15 cellular contexts compared by ENCODE assay signal in the genomic region with DNA sequence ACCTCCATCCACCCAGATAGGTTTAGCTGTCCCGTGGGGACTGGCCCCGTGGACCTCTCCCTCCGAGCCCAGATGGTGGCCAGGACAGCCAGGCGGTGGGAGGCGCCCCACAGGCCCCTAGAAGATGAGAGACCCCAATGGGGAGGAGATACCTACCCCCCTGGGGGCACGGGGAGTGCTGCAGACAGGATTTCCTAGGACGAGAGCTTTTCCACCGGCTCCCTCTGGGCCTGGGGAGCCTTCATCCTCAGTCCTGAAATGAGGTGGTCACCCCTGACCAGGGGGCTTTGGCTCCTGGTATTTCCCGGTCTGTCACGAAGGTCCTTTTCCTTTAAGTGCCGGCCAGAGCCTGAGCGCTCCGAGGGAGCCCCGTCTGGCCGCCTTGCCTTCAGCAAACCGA. TPM values are rescaled to one million over a fixed set of nuclear protein-coding genes. Genes with fewer than 3 reads are reported as not detected.
DNase-seq lines count a peak whose midpoint lies in the region; ATAC-seq, FAIRE-seq and TF ChIP-seq lines count a peak whose summit lies in the region.
"Had no signal": no experiment of that assay in that cellular context is flagged by ENCODE, and none has a peak within 500 bp of the region (broad histone marks: within the 10 kb centered on the region; RNA-seq: fewer than 3 reads in every experiment).

No MANE protein-coding gene starts in this region.

- H3K79me2 ChIP-seq in HepG2 (ENCODE audit: insufficient read depth, low read length) = no peaks in the 10 kb centered on the region

- H3K4me2 ChIP-seq in HepG2 (ENCODE audit: low read depth, low read length) = no peak overlapping the region

- no peaks in the 10 kb centered on the region for H4K20me1 ChIP-seq in HepG2 (ENCODE audit: insufficient read depth, low read length)

- FAIRE-seq in HepG2 (lab: Jason Lieb, UNC) = no peak

- CTCF ChIA-PET in HepG2 (lab: Yijun Ruan, JAX; ENCODE audit: low intra/inter-chr PET ratio, low total read pairs) = no interaction called here

- no peak for ATAC-seq in right lobe of liver
- ATAC-seq in HepG2 = no peak
- ATAC-seq in HG02623 (IDR thresholded peaks at IDR 0.05; ENCODE audit: unreplicated experiment) = no peak

- BruUV-seq in HepG2 (replicated peaks; lab: Mats Ljungman, UMichigan) = no TSS peak

- no peaks in the 10 kb centered on the region for H3K4me1 Mint-ChIP-seq in endodermal cell
- no peaks in the 10 kb centered on the region for H3K4me1 Mint-ChIP-seq in osteocyte (ENCODE audit: unreplicated experiment)
- peaks cover 37% of the 10 kb centered on the region for H3K4me1 Mint-ChIP-seq in nephron progenitor cell

- H3K27me3 ChIP-seq in right lobe of liver (no peaks in the 10 kb centered on the region), HepG2 (ENCODE audit: control insufficient read depth in 1 of 2, insufficient read depth in 2 of 2, low read length in 2 of 2) (peaks cover 6 to 70% of the 10 kb centered on the region in 2 experiments; a peak in 4 of 5 replicates), endodermal cell (ENCODE audit: control insufficient read depth, insufficient read depth, low read length, poor library complexity, severe bottlenecking) (no peaks in the 10 kb centered on the region)
- H3K27me3 ChIP-seq: Peyer's patch had no signal

- H3K36me3 ChIP-seq in right lobe of liver (no peaks in the 10 kb centered on the region), HepG2 (replicated peaks in 1 of 2; ENCODE audit: control insufficient read depth in 1 of 2, insufficient read depth in 2 of 2, low read length in 2 of 2) (no peaks in the 10 kb centered on the region), endodermal cell (ENCODE audit: control insufficient read depth, insufficient read depth, low read length) (no peaks in the 10 kb centered on the region)
- H3K36me3 ChIP-seq: BE2C, HAP-1, Peyer's patch had no signal

- H3K4me1 ChIP-seq in right lobe of liver (no peaks in the 10 kb centered on the region), HepG2 (ENCODE audit: insufficient read depth, low read length) (no peaks in the 10 kb centered on the region), endodermal cell (ENCODE audit: control insufficient read depth, insufficient read depth, low read length) (no peaks in the 10 kb centered on the region)
- H3K4me1 ChIP-seq: BE2C, HAP-1, Peyer's patch had no signal

- DNase-seq in right lobe of liver = peak in 2 of 3 donors; percentile 30 to 36
- no peak for DNase-seq in HepG2 (ENCODE audit: low spot score)
- DNase-seq in endodermal cell = peak; percentile 26
- DNase-seq in osteocyte (ENCODE audit: extremely low spot score, unreplicated experiment) = peak; percentile 83
- DNase-seq in nephron progenitor cell = no peak
- no peak for DNase-seq in GF-D8 (lab: John Stamatoyannopoulos, UW)
- DNase-seq: BE2C, NCI-H1417, NCI-H1930, NCI-H2171, SHP77 treated with DMSO at 0.1 percent for 48 hours had no signal

- no peak overlapping the region for H3K27ac Mint-ChIP-seq in endodermal cell
- no peak overlapping the region for H3K27ac Mint-ChIP-seq in osteocyte (ENCODE audit: unreplicated experiment)
- no peak overlapping the region for H3K27ac Mint-ChIP-seq in nephron progenitor cell
- H3K27ac Mint-ChIP-seq: IgD-negative memory B cell had no signal

- H3K36me3 Mint-ChIP-seq in endodermal cell (ENCODE audit: low read depth) (no peaks in the 10 kb centered on the region), osteocyte (ENCODE audit: unreplicated experiment) (no peaks in the 10 kb centered on the region), nephron progenitor cell (ENCODE audit: low read depth) (no peaks in the 10 kb centered on the region)
- H3K36me3 Mint-ChIP-seq: IgD-negative memory B cell had no signal

- H3K27me3 Mint-ChIP-seq in endodermal cell (ENCODE audit: insufficient read depth) (no peaks in the 10 kb centered on the region), osteocyte (ENCODE audit: unreplicated experiment) (no peaks in the 10 kb centered on the region), nephron progenitor cell (ENCODE audit: low read depth, poor library complexity) (peaks cover 28% of the 10 kb centered on the region)

- TF ChIP-seq CTCF in right lobe of liver (IDR thresholded peaks at IDR 0.05) (no peak), HepG2 (CRISPR knock-in tag; IDR thresholded peaks at IDR 0.05) (no peak), endodermal cell (conservative IDR thresholded peaks at IDR 0.05) (no peak), osteocyte (IDR thresholded peaks at IDR 0.05) (no peak), nephron progenitor cell (IDR thresholded peaks at IDR 0.05) (no peak)

- WGBS in right lobe of liver (ENCODE audit: insufficient coverage, low coverage, low lambda C conversion rate, missing lambda C conversion rate) = 49% methylated on average over 7 of the region's 16 CpGs
- WGBS in HepG2 (ENCODE audit: low lambda C conversion rate) = 16% methylated on average over 10 of the region's 16 CpGs
- 91 to 96% methylated on average over 13 to 16 of the region's 16 CpGs for WGBS in endodermal cell (ENCODE audit: insufficient coverage in 1 of 2, insufficient read length in 1 of 2), 2 experiments

- no peak overlapping the region for H2AFZ ChIP-seq in HepG2 (ENCODE audit: low read length)

- peaks cover 7% of the 10 kb centered on the region for H3K9me3 Mint-ChIP-seq in endodermal cell
- H3K9me3 Mint-ChIP-seq in osteocyte (ENCODE audit: unreplicated experiment) = no peaks in the 10 kb centered on the region
- peaks cover 9% of the 10 kb centered on the region for H3K9me3 Mint-ChIP-seq in nephron progenitor cell
- H3K9me3 Mint-ChIP-seq: IgD-negative memory B cell had no signal

- TF ChIP-seq POLR2A in right lobe of liver (IDR thresholded peaks at IDR 0.05) = no peak
- TF ChIP-seq POLR2A in HepG2 (IDR thresholded peaks at IDR 0.05; ENCODE audit: insufficient read depth in 1 of 2, low read depth in 2 of 2, low read length in 2 of 2) = no peak

- H3K4me3 ChIP-seq in right lobe of liver (no peak overlapping the region), HepG2 (replicated peaks in 1 of 3; ENCODE audit: insufficient read depth in 1 of 3, low read depth in 2 of 3, low read length in 3 of 3) (no peak overlapping the region), endodermal cell (ENCODE audit: low read length) (no peak overlapping the region)
- H3K4me3 ChIP-seq: HAP-1, Peyer's patch had no signal

- in situ Hi-C loops in HepG2 (cut with HindIII; ENCODE audit: extremely low pct_ligation_motif_present, low pct_unique_long_range_greater_than_20kb) = no loop called here

- H3K9me3 ChIP-seq in right lobe of liver (no peaks in the 10 kb centered on the region), HepG2 (ENCODE audit: low read length) (no peaks in the 10 kb centered on the region), endodermal cell (ENCODE audit: control insufficient read depth, low read length) (no peaks in the 10 kb centered on the region)
- H3K9me3 ChIP-seq: BE2C, HAP-1, Peyer's patch had no signal

- no peak for TF ChIP-seq RAD21 in HepG2 (CRISPR knock-in tag; IDR thresholded peaks at IDR 0.05)

- H3K27ac ChIP-seq in right lobe of liver = no peak overlapping the region
- no peak overlapping the region for H3K27ac ChIP-seq in HepG2 (ENCODE audit: extremely low read length, insufficient read depth, low read length)
- no peak overlapping the region for H3K27ac ChIP-seq in endodermal cell (ENCODE audit: low read depth, low read length)
- H3K27ac ChIP-seq: Peyer's patch had no signal

- no peak overlapping the region for H3K9ac ChIP-seq in HepG2 (ENCODE audit: insufficient read depth, low read depth, low read length)
- no peak overlapping the region for H3K9ac ChIP-seq in endodermal cell (ENCODE audit: extremely low read depth, low read length, poor library complexity, severe bottlenecking)

- intact Hi-C loops in right lobe of liver (cut with DNase I) = no loop called here
- intact Hi-C loops in HepG2 (cut with micrococcal nuclease; ENCODE audit: unreplicated experiment) = no loop called here

- no peak overlapping the region for H3K4me3 Mint-ChIP-seq in endodermal cell
- H3K4me3 Mint-ChIP-seq in osteocyte (ENCODE audit: unreplicated experiment) = no peak overlapping the region
- H3K4me3 Mint-ChIP-seq in nephron progenitor cell = no peak overlapping the region
- H3K4me3 Mint-ChIP-seq: IgD-negative memory B cell had no signal

- TF ChIP-seq EP300 in HepG2 (IDR thresholded peaks at IDR 0.05; ENCODE audit: low read depth in 2 of 2, low read length in 2 of 2) = no peak
- no peak for TF ChIP-seq EP300 in HepG2 (CRISPR knock-in tag; IDR thresholded peaks at IDR 0.05; ENCODE audit: borderline replicate concordance)

- POLR2A ChIA-PET in HepG2 (lab: Yijun Ruan, JAX) = no interaction called here

RNA-seq across cellular contexts. Expression of gene MRPL36, which starts 46.8 kb away (rescaled TPM):
- total RNA-seq in right lobe of liver = 10 to 100 TPM; 30.7 to 40.0 (median 35.5) TPM
- total RNA-seq in HepG2 (2016; rRNA removed; fragmentation: Illumina TruSeq; extraction: Trizol) = 113 and 135 TPM in 2 replicates
- 108 and 113 TPM in 2 replicates for total RNA-seq in HepG2 (2016; cell fraction: cytosol; rRNA removed; fragmentation: Illumina TruSeq; extraction: Trizol; ENCODE audit: low read depth)
- 108 and 154 TPM in 2 replicates for total RNA-seq in HepG2 (2016; cell fraction: insoluble cytoplasmic fraction; rRNA removed; fragmentation: Illumina TruSeq; extraction: Trizol)
- total RNA-seq in HepG2 (2016; cell fraction: membrane; rRNA removed; fragmentation: Illumina TruSeq; extraction: Trizol) = 76.0 and 81.1 TPM in 2 replicates
- total RNA-seq in HepG2 (2016; cell fraction: nucleus; rRNA removed; fragmentation: Illumina TruSeq; extraction: Trizol) = 37.1 and 47.0 TPM in 2 replicates
- polyA plus RNA-seq in HepG2 (2011; rRNA removed) = 70.5 and 71.3 TPM in 2 replicates
- polyA plus RNA-seq in HepG2 (2011; cell fraction: cytosol; rRNA removed) = 65.9 and 74.3 TPM in 2 replicates
- polyA plus RNA-seq in HepG2 (2011; cell fraction: nucleus; rRNA removed) = 25.2 and 29.0 TPM in 2 replicates
- polyA plus RNA-seq in HepG2 (2012) = 59.1 and 65.6 TPM in 2 replicates
- polyA plus RNA-seq in HepG2 (2016; cell fraction: cytosol; fragmentation: Illumina TruSeq; extraction: Trizol; ENCODE audit: low read depth) = 88.2 and 98.8 TPM in 2 replicates
- 150 and 160 TPM in 2 replicates for polyA plus RNA-seq in HepG2 (2016; cell fraction: insoluble cytoplasmic fraction; fragmentation: Illumina TruSeq; extraction: Trizol; ENCODE audit: low read depth)
- 60.1 and 66.8 TPM in 2 replicates for polyA plus RNA-seq in HepG2 (2016; cell fraction: membrane; fragmentation: Illumina TruSeq; extraction: Trizol; ENCODE audit: low read depth)
- polyA plus RNA-seq in HepG2 (2016; cell fraction: nucleus; fragmentation: Illumina TruSeq; extraction: Trizol; ENCODE audit: insufficient read depth, low read depth) = 65.9 and 77.9 TPM in 2 replicates
- polyA minus RNA-seq in HepG2 (2011; rRNA and poly(A)+ RNA removed; ENCODE audit: low replicate concordance) = 30.3 and 163 TPM in 2 replicates
- 21.5 and 22.2 TPM in 2 replicates for polyA minus RNA-seq in HepG2 (2011; cell fraction: cytosol; rRNA and poly(A)+ RNA removed)
- 21.4 and 25.5 TPM in 2 replicates for polyA minus RNA-seq in HepG2 (2011; cell fraction: nucleus; rRNA and poly(A)+ RNA removed)
- 10 to 100 TPM; 44.0 to 49.7 TPM for total RNA-seq in endodermal cell
- polyA plus RNA-seq in endodermal cell (2013, experiment 1 of 2) = 73.8 TPM
- 63.7 TPM for polyA plus RNA-seq in endodermal cell (2013, experiment 2 of 2)
- total RNA-seq in osteocyte = 44.0 and 51.9 TPM in 2 replicates

RNA-seq across cellular contexts. Expression of gene NDUFS6, which starts 48.3 kb away (rescaled TPM):
- total RNA-seq in right lobe of liver (10 to 100 TPM; 16.5 to 57.5 (median 23.7) TPM), HepG2 (2016; rRNA removed; fragmentation: Illumina TruSeq; extraction: Trizol) (50.4 and 63.7 TPM in 2 replicates), endodermal cell (10 to 100 TPM; 47.9 to 65.2 TPM), osteocyte (31.7 and 35.1 TPM in 2 replicates)
- total RNA-seq in HepG2 (2016; cell fraction: cytosol; rRNA removed; fragmentation: Illumina TruSeq; extraction: Trizol; ENCODE audit: low read depth) = 15.2 and 15.4 TPM in 2 replicates
- 53.0 and 63.5 TPM in 2 replicates for total RNA-seq in HepG2 (2016; cell fraction: insoluble cytoplasmic fraction; rRNA removed; fragmentation: Illumina TruSeq; extraction: Trizol)
- 25.8 and 27.4 TPM in 2 replicates for total RNA-seq in HepG2 (2016; cell fraction: membrane; rRNA removed; fragmentation: Illumina TruSeq; extraction: Trizol)
- 17.5 and 20.2 TPM in 2 replicates for total RNA-seq in HepG2 (2016; cell fraction: nucleus; rRNA removed; fragmentation: Illumina TruSeq; extraction: Trizol)
- polyA plus RNA-seq in HepG2 (2011; rRNA removed) = 22.2 and 23.7 TPM in 2 replicates
- polyA plus RNA-seq in HepG2 (2011; cell fraction: cytosol; rRNA removed) = 72.6 and 97.8 TPM in 2 replicates
- polyA plus RNA-seq in HepG2 (2011; cell fraction: nucleus; rRNA removed) = 21.7 and 33.4 TPM in 2 replicates
- 46.4 and 50.3 TPM in 2 replicates for polyA plus RNA-seq in HepG2 (2012)
- polyA plus RNA-seq in HepG2 (2016; cell fraction: cytosol; fragmentation: Illumina TruSeq; extraction: Trizol; ENCODE audit: low read depth) = 27.6 and 35.6 TPM in 2 replicates
- polyA plus RNA-seq in HepG2 (2016; cell fraction: insoluble cytoplasmic fraction; fragmentation: Illumina TruSeq; extraction: Trizol; ENCODE audit: low read depth) = 110 and 131 TPM in 2 replicates
- polyA plus RNA-seq in HepG2 (2016; cell fraction: membrane; fragmentation: Illumina TruSeq; extraction: Trizol; ENCODE audit: low read depth) = 36.7 and 40.8 TPM in 2 replicates
- polyA plus RNA-seq in HepG2 (2016; cell fraction: nucleus; fragmentation: Illumina TruSeq; extraction: Trizol; ENCODE audit: insufficient read depth, low read depth) = 54.4 and 56.6 TPM in 2 replicates
- 9.7 and 41.7 TPM in 2 replicates for polyA minus RNA-seq in HepG2 (2011; rRNA and poly(A)+ RNA removed; ENCODE audit: low replicate concordance)
- 11.4 and 22.6 TPM in 2 replicates for polyA minus RNA-seq in HepG2 (2011; cell fraction: cytosol; rRNA and poly(A)+ RNA removed)
- polyA minus RNA-seq in HepG2 (2011; cell fraction: nucleus; rRNA and poly(A)+ RNA removed) = 8.5 and 11.5 TPM in 2 replicates
- polyA plus RNA-seq in endodermal cell (2013, experiment 1 of 2) = 79.9 TPM
- 73.3 TPM for polyA plus RNA-seq in endodermal cell (2013, experiment 2 of 2)

Comparison
In these comparisons a context has a peak if more than half of its experiments do, and no peak if none do; other contexts are left out.
1. DNase-seq: peak in right lobe of liver (2 of 3), endodermal cell (single experiment) and osteocyte (single experiment); none in HepG2 (single experiment), nephron progenitor cell (single experiment) and GF-D8 (single experiment).